ENCODE assay signal across 20 cellular contexts in genomic region chr20:34211591-34211990, GRCh38. TPM values are rescaled to one million over a fixed set of nuclear protein-coding genes. Genes with fewer than 3 reads are reported as not detected.
A peak's percentile ranks its signal among the peaks of the same experiment; 100 is the strongest.
DNase-seq lines count a peak whose midpoint lies in the region; ATAC-seq, FAIRE-seq and TF ChIP-seq lines count a peak whose summit lies in the region.
"Had no signal": no experiment of that assay in that cellular context is flagged by ENCODE, and none has a peak within 500 bp of the region (broad histone marks: within the 10 kb centered on the region; RNA-seq: fewer than 3 reads in every experiment).

No MANE protein-coding gene starts in this region.

- H3K4me2 ChIP-seq in HCT116 (ENCODE audit: low read length) (no peak overlapping the region), OCI-LY7 (ENCODE audit: low read length) (no peak overlapping the region), GM12878 (ENCODE audit: control insufficient read depth, insufficient read depth) (no peak overlapping the region)

- no TSS peak for BruUV-seq in HCT116 (replicated peaks; lab: Mats Ljungman, UMichigan)
- BruUV-seq in OCI-LY7 (replicated peaks; lab: Mats Ljungman, UMichigan) = no TSS peak
- no TSS peak for BruUV-seq in GM12878 (replicated peaks; lab: Mats Ljungman, UMichigan)

- RAD21 ChIA-PET in HCT116 (lab: Charles Lee; ENCODE audit: low non-redundant PET in 1 of 2, low total read pairs in 2 of 2, uncharacterized antibody in 2 of 2, unreplicated experiment in 2 of 2) (no interaction called here), GM12878 (lab: Charles Lee; ENCODE audit: unreplicated experiment) (no interaction called here)

- no peak for TF ChIP-seq CTCF in HCT116 (IDR thresholded peaks at IDR 0.05 in 2 of 3, conservative IDR thresholded peaks at IDR 0.05 in 1 of 3; ENCODE audit: borderline replicate concordance in 1 of 3, insufficient read depth in 1 of 3, low read depth in 2 of 3, low read length in 2 of 3)
- TF ChIP-seq CTCF in OCI-LY7 (conservative IDR thresholded peaks at IDR 0.05; ENCODE audit: low read length) = no peak
- TF ChIP-seq CTCF in GM12878 (IDR thresholded peaks at IDR 0.05 in 2 of 3, conservative IDR thresholded peaks at IDR 0.05 in 1 of 3; ENCODE audit: control insufficient read depth in 2 of 3, extremely low read depth in 1 of 3, insufficient read depth in 1 of 3, low read depth in 3 of 3, low read length in 3 of 3) = no peak

- FAIRE-seq in GM12878 (lab: Jason Lieb, UNC) = no peak
- FAIRE-seq in HTR-8/SVneo (lab: Jason Lieb, UNC) = no peak
- FAIRE-seq: A204.1, D721Med had no signal

- H3K9ac ChIP-seq in HCT116 (ENCODE audit: low read length) (no peak overlapping the region), GM12878 (ENCODE audit: control insufficient read depth, insufficient read depth, low read length) (no peak overlapping the region)

- TF ChIP-seq POLR2A in HCT116 (IDR thresholded peaks at IDR 0.05; ENCODE audit: borderline replicate concordance, extremely low read depth, insufficient read depth, insufficient read length) = no peak
- TF ChIP-seq POLR2A in GM12878 (IDR thresholded peaks at IDR 0.05; ENCODE audit: low read depth, low read length) = no peak

- WGBS in GM12878 (ENCODE audit: insufficient coverage, insufficient replicate concordance, low lambda C conversion rate, missing lambda C conversion rate) = 0% methylated on average over 2 of the region's 2 CpGs

- H3K27me3 ChIP-seq in HCT116 (ENCODE audit: insufficient read depth, low read length) = no peaks in the 10 kb centered on the region
- no peaks in the 10 kb centered on the region; a peak in 1 of 4 replicates for H3K27me3 ChIP-seq in GM12878 (replicated peaks in 1 of 2; ENCODE audit: control insufficient read depth in 2 of 2, insufficient read depth in 2 of 2, low read length in 1 of 2)

- H3K9me3 ChIP-seq in HCT116 (ENCODE audit: control insufficient read depth in 1 of 2, insufficient read depth in 1 of 2, low read depth in 1 of 2, low read length in 2 of 2) (peaks cover 0 to 5% of the 10 kb centered on the region in 2 experiments; a peak in 2 of 4 replicates), OCI-LY7 (ENCODE audit: low read length) (peaks cover 49% of the 10 kb centered on the region; the same call in 1 of the 2 replicates), GM12878 (replicated peaks; ENCODE audit: control insufficient read depth, insufficient read depth, low read length) (no peaks in the 10 kb centered on the region; the same call in 1 of the 3 replicates)

- H3K79me2 ChIP-seq in HCT116 (ENCODE audit: insufficient read depth, low read length) = no peaks in the 10 kb centered on the region
- H3K79me2 ChIP-seq in OCI-LY7 (ENCODE audit: insufficient read depth, low read depth, low read length) = no peaks in the 10 kb centered on the region
- H3K79me2 ChIP-seq in GM12878 (ENCODE audit: control insufficient read depth, insufficient read depth, low read length) = no peaks in the 10 kb centered on the region

- H3K36me3 ChIP-seq in HCT116 (ENCODE audit: control insufficient read depth in 1 of 2, insufficient read depth in 2 of 2, low read length in 2 of 2) = no peaks in the 10 kb centered on the region
- peaks cover 3% of the 10 kb centered on the region; the same call in 1 of the 2 replicates for H3K36me3 ChIP-seq in OCI-LY7 (ENCODE audit: insufficient read depth, low read length)
- H3K36me3 ChIP-seq in GM12878 (ENCODE audit: control insufficient read depth in 2 of 2, insufficient read depth in 2 of 2, low read length in 1 of 2) = no peaks in the 10 kb centered on the region

- H3K9me2 ChIP-seq in HCT116 (ENCODE audit: insufficient read depth) (no peaks in the 10 kb centered on the region), OCI-LY7 (ENCODE audit: insufficient read depth, low read length) (no peaks in the 10 kb centered on the region)

- no peak overlapping the region for H3K4me3 ChIP-seq in HCT116 (replicated peaks in 1 of 2; ENCODE audit: low read depth in 1 of 2, low read length in 2 of 2)
- no peak overlapping the region for H3K4me3 ChIP-seq in OCI-LY7 (ENCODE audit: low read depth, low read length, poor library complexity, severe bottlenecking)
- H3K4me3 ChIP-seq in GM12878 = no peak overlapping the region

- no peak for TF ChIP-seq EP300 in GM12878 (IDR thresholded peaks at IDR 0.05; ENCODE audit: borderline replicate concordance in 1 of 2, control insufficient read depth in 1 of 2, low read depth in 2 of 2, low read length in 2 of 2)

- no peak for TF ChIP-seq RAD21 in HCT116 (IDR thresholded peaks at IDR 0.05; ENCODE audit: low read depth)
- TF ChIP-seq RAD21 in GM12878 (IDR thresholded peaks at IDR 0.05; ENCODE audit: insufficient read depth, low read depth, low read length) = no peak

- DNase-seq in HCT116 (ENCODE audit: low read depth, low spot score) (no peak), OCI-LY7 (ENCODE audit: low spot score) (peak; percentile 33), GM12878 (ENCODE audit: low read depth, low spot score) (no peak), SIG-M5 treated with dmso at 0.1 percent for 504 hours (lab: John Stamatoyannopoulos, UW; ENCODE audit: unreplicated experiment) (no peak), HTR-8/SVneo (ENCODE audit: insufficient read length, low spot score) (no peak), OCI-M2 (lab: John Stamatoyannopoulos, UW; ENCODE audit: unreplicated experiment) (no peak)
- DNase-seq: AML-193; Caco-2; CD4-positive, alpha-beta T cell; GDM1; GOT3; H7; IMR-90; KBM-7 had no signal

- SMC1A ChIA-PET in GM12878 (lab: Charles Lee; ENCODE audit: uncharacterized antibody, unreplicated experiment) = no interaction called here

- peaks cover 3 to 10% of the 10 kb centered on the region in 2 experiments for H3K4me1 ChIP-seq in HCT116 (ENCODE audit: control insufficient read depth in 1 of 2, insufficient read depth in 2 of 2, low read length in 2 of 2)
- H3K4me1 ChIP-seq in OCI-LY7 (ENCODE audit: insufficient read depth, low read length, poor library complexity, severe bottlenecking) = peaks cover 24% of the 10 kb centered on the region
- no peaks in the 10 kb centered on the region for H3K4me1 ChIP-seq in GM12878 (ENCODE audit: control insufficient read depth, insufficient read depth, low read length)
- H3K4me1 ChIP-seq: Caco-2 had no signal

- intact Hi-C loops in HCT116 (cut with micrococcal nuclease) (no loop called here), OCI-LY7 (cut with micrococcal nuclease; ENCODE audit: unreplicated experiment) (no loop called here), GM12878 (cut with micrococcal nuclease; ENCODE audit: unreplicated experiment) (no loop called here)

- H3K27ac ChIP-seq in HCT116 (ENCODE audit: low read depth, low read length) (no peak overlapping the region), OCI-LY7 (ENCODE audit: low read depth, low read length, poor library complexity, severe bottlenecking) (peak overlapping the region; percentile 77), GM12878 (ENCODE audit: control insufficient read depth, insufficient read depth) (no peak overlapping the region)
- H3K27ac ChIP-seq: C4-2B had no signal

- H2AFZ ChIP-seq in HCT116 (ENCODE audit: low read depth, low read length, poor library complexity, severe bottlenecking) (no peak overlapping the region), OCI-LY7 (ENCODE audit: low read length) (no peak overlapping the region), GM12878 (ENCODE audit: control insufficient read depth, low read depth, low read length) (no peak overlapping the region)

- in situ Hi-C loops in GM12878 (cut with MboI) = no loop called here

- CTCF ChIA-PET in HCT116 (lab: Charles Lee) = no interaction called here
- CTCF ChIA-PET in OCI-LY7 (lab: Charles Lee; ENCODE audit: unreplicated experiment) = no interaction called here
- CTCF ChIA-PET in GM12878 (lab: Yijun Ruan, JAX) = no interaction called here

- no peaks in the 10 kb centered on the region for H4K20me1 ChIP-seq in HCT116 (ENCODE audit: insufficient read depth)
- H4K20me1 ChIP-seq in OCI-LY7 (ENCODE audit: insufficient read depth, low read length) = no peaks in the 10 kb centered on the region
- H4K20me1 ChIP-seq in GM12878 (ENCODE audit: control insufficient read depth, insufficient read depth) = no peaks in the 10 kb centered on the region

- no peak for ATAC-seq in HCT116
- ATAC-seq in GM12878 = no peak

- POLR2A ChIA-PET in HCT116 (lab: Charles Lee) = no interaction called here
- POLR2A ChIA-PET in OCI-LY7 (lab: Charles Lee) = interaction anchor here (0.6 kb wide), 1 partner anchor 304 kb away, joined by 3 read pairs; no protein-coding TSS in a partner anchor
- POLR2A ChIA-PET in GM12878 (lab: Charles Lee) = no interaction called here

TF ChIP-seq in HCT116, 20 proteins besides CTCF, POLR2A, EP300 and RAD21:
- TF ChIP-seq TCF7L2 (IDR thresholded peaks at IDR 0.05; ENCODE audit: borderline replicate concordance, extremely low read depth, insufficient read depth, insufficient read length) = no peak
- peak; percentile 51; the same call in 1 of the 2 replicates for TF ChIP-seq CBX3 (IDR thresholded peaks at IDR 0.05; ENCODE audit: low read depth)
TF ChIP-seq in HCT116: peak in this region for 1.

RNA-seq across cellular contexts. Expression of gene ASIP, which starts 29.6 kb away (rescaled TPM):
- total RNA-seq in HCT116 (2021; ENCODE audit: unreplicated experiment) (not detected), OCI-LY7 (2022) (0.70 and 0.82 TPM in 2 replicates), GM12878 (2014; rRNA removed) (not detected in 2 replicates), GM12878 (2014; rRNA removed; fragmentation: Illumina TruSeq; extraction: Trizol) (not detected in 2 replicates), GM12878 (2021) (not detected in 2 replicates)
- polyA plus RNA-seq in HCT116 (2012) = 0.12 and 0.34 TPM in 2 replicates
- total RNA-seq in OCI-LY7 (2014; rRNA removed; shearing (Covaris generic)) = 0.32 TPM in 1 of 2 replicates, not detected in the other
- not detected in 2 replicates for total RNA-seq in GM12878 (2013; cell fraction: nucleolus; rRNA removed)
- polyA plus RNA-seq in GM12878 (2011; ENCODE audit: low read depth) = not detected
- polyA plus RNA-seq in GM12878 (2011; rRNA removed) (not detected in 2 replicates), GM12878 (2014; fragmentation: Illumina TruSeq; extraction: Trizol) (not detected in 2 replicates), GM12878 (2014; fragmentation: Nextera tagmentation; extraction: Ambion mirVana) (not detected), GM12878 (2014; rRNA removed) (0.29 TPM in 1 of 2 replicates, not detected in the other), GM12878 (2016; fragmentation: Nextera tagmentation; extraction: Ambion mirVana) (not detected)
- not detected in 2 replicates for polyA plus RNA-seq in GM12878 (2011; cell fraction: cytosol; rRNA removed)
- polyA plus RNA-seq in GM12878 (2011; cell fraction: nucleus; rRNA removed) = not detected in 2 replicates
- polyA plus RNA-seq in GM12878 (2012) = not detected in 2 replicates
- not detected in 2 replicates for polyA minus RNA-seq in GM12878 (2011; rRNA and poly(A)+ RNA removed)
- polyA minus RNA-seq in GM12878 (2011; cell fraction: cytosol; rRNA and poly(A)+ RNA removed) = not detected in 2 replicates
- polyA minus RNA-seq in GM12878 (2011; cell fraction: nucleus; rRNA and poly(A)+ RNA removed) = not detected in 2 replicates
- total RNA-seq: Caco-2; CD4-positive, alpha-beta T cell; Daoy; H7; HT-29; IMR-90 had no signal
- polyA plus RNA-seq: BJ, IMR-90 had no signal

Comparison
In these comparisons a context has a peak if more than half of its experiments do, and no peak if none do; other contexts are left out.
1. Of the 18 proteins assayed by ChIP-seq in both GM12878 and HCT116: peak only in GM12878: none; only in HCT116: CBX3; in both: none; in neither: 17.